ENCODE assay signal across 29 cellular contexts in genomic region chr11:23840872-23841271, GRCh38.
"Had no signal": no experiment of that assay in that cellular context is flagged by ENCODE, and none has a peak within 500 bp of the region (broad histone marks: within the 10 kb centered on the region; RNA-seq: fewer than 3 reads in every experiment).

No MANE protein-coding gene starts in this region.

- H3K36me3 ChIP-seq: stomach, suprapubic skin, thoracic aorta, thyroid gland, tibial artery, tibial nerve, transverse colon, upper lobe of left lung, upper lobe of right lung, uterus, vagina had no signal

- ATAC-seq: stimulated activated effector memory CD8-positive, alpha-beta T cell treated with anti-CD3 and anti-CD28 coated beads, Interleukin-12 subunit alpha, Interleukin-12 subunit beta, amount 100 ng/mL, for 72 hours; stimulated activated memory B cell treated with anti-CD40 and anti-IgM and Interleukin-4, amounts not matched to agents 10 μg/mL and 1 μg/mL and 100 μg/mL, for 72 hours; stimulated activated naive B cell treated with anti-CD40 and anti-IgM and Interleukin-4, amounts not matched to agents 10 μg/mL and 1 μg/mL and 100 μg/mL, for 72 hours; stimulated activated naive CD8-positive, alpha-beta T cell treated with anti-CD3 and anti-CD28 coated beads, Interleukin-15, amount 100 ng/mL, for 72 hours; stimulated activated naive CD8-positive, alpha-beta T cell treated with anti-CD3 and anti-CD28 coated beads, Interleukin-15, Interleukin-2, amounts not matched to agents 100 U/mL and 50 U/mL, for 24 hours; upper lobe of right lung had no signal

- H3K4me3 Mint-ChIP-seq: stimulated activated effector memory CD8-positive, alpha-beta T cell treated with anti-CD3 and anti-CD28 coated beads, Interleukin-12 subunit alpha, Interleukin-12 subunit beta, amount 100 ng/mL, for 72 hours; stimulated activated memory B cell treated with anti-CD40 and anti-IgM and Interleukin-4, amounts not matched to agents 10 μg/mL and 1 μg/mL and 100 μg/mL, for 72 hours; stimulated activated naive B cell treated with anti-CD40 and anti-IgM and Interleukin-4, amounts not matched to agents 10 μg/mL and 1 μg/mL and 100 μg/mL, for 72 hours; stimulated activated naive CD8-positive, alpha-beta T cell treated with anti-CD3 and anti-CD28 coated beads, Interleukin-15, amount 100 ng/mL, for 72 hours; stimulated activated naive CD8-positive, alpha-beta T cell treated with anti-CD3 and anti-CD28 coated beads, Interleukin-15, Interleukin-2, amounts not matched to agents 100 ng/mL and 50 ng/mL, for 24 hours; type B pancreatic cell had no signal

- FAIRE-seq: urothelium cell line had no signal

- H3K4me3 ChIP-seq: stomach, suprapubic skin, testis, thoracic aorta, thyroid gland, tibial artery, tibial nerve, transverse colon, upper lobe of left lung, upper lobe of right lung, uterus, vagina had no signal

- H3K27ac Mint-ChIP-seq: stimulated activated effector memory CD8-positive, alpha-beta T cell treated with anti-CD3 and anti-CD28 coated beads, Interleukin-12 subunit alpha, Interleukin-12 subunit beta, amount 100 ng/mL, for 72 hours; stimulated activated memory B cell treated with anti-CD40 and anti-IgM and Interleukin-4, amounts not matched to agents 10 μg/mL and 1 μg/mL and 100 μg/mL, for 72 hours; stimulated activated naive B cell treated with anti-CD40 and anti-IgM and Interleukin-4, amounts not matched to agents 10 μg/mL and 1 μg/mL and 100 μg/mL, for 72 hours; stimulated activated naive CD8-positive, alpha-beta T cell treated with anti-CD3 and anti-CD28 coated beads, Interleukin-15, amount 100 ng/mL, for 72 hours; stimulated activated naive CD8-positive, alpha-beta T cell treated with anti-CD3 and anti-CD28 coated beads, Interleukin-15, Interleukin-2, amounts not matched to agents 100 ng/mL and 50 ng/mL, for 24 hours; type B pancreatic cell had no signal

- H3K27ac ChIP-seq: stomach, suprapubic skin, testis, thoracic aorta, thyroid gland, tibial artery, tibial nerve, transverse colon, upper lobe of left lung, upper lobe of right lung, uterus, vagina had no signal

- H3K27me3 ChIP-seq: stomach, suprapubic skin, testis, thyroid gland, tibial artery, tibial nerve, transverse colon, upper lobe of left lung, upper lobe of right lung, uterus, vagina had no signal

- DNase-seq: stimulated activated CD4-positive, alpha-beta T cell treated with anti-CD3 and anti-CD28 coated beads, Interleukin-2, amount 100 ng/mL, for 48 hours; stimulated activated CD4-positive, alpha-beta T cell treated with anti-CD3 and anti-CD28 coated beads, Interleukin-4, amount 100 ng/mL, for 1 hour; stimulated activated CD4-positive, alpha-beta T cell treated with anti-CD3 and anti-CD28 coated beads, Interleukin-4, amount 100 ng/mL, for 24 hours; stimulated activated CD4-positive, alpha-beta T cell treated with anti-CD3 and anti-CD28 coated beads, Interleukin-4, amount 100 ng/mL, for 4 hours; stimulated activated CD8-positive, alpha-beta memory T cell treated with anti-CD3 and anti-CD28 coated beads, Interleukin-4, amount 100 ng/mL, for 48 hours; stimulated activated naive B cell treated with anti-CD40 and anti-IgM and Interleukin-4, amounts not matched to agents 10 μg/mL and 1 μg/mL and 100 μg/mL, for 72 hours; stimulated activated naive CD4-positive, alpha-beta T cell; stimulated activated naive CD4-positive, alpha-beta T cell treated with Interleukin-2 at 50 U/mL for 16 hours; stimulated activated naive CD8-positive, alpha-beta T cell treated with anti-CD3 and anti-CD28 coated beads, Interleukin-15, amount 100 ng/mL, for 72 hours; stimulated activated naive CD8-positive, alpha-beta T cell treated with anti-CD3 and anti-CD28 coated beads, Interleukin-15, Interleukin-2, amounts not matched to agents 100 U/mL and 50 U/mL, for 24 hours; stomach; substantia nigra; testis; thyroid gland; tibial artery; transverse colon; trophoblast cell; upper lobe of left lung; upper lobe of right lung; uterus had no signal

- H3K9me3 ChIP-seq: suprapubic skin, testis, thoracic aorta, thyroid gland, transverse colon, upper lobe of left lung, upper lobe of right lung, uterus, vagina had no signal

- H3K4me1 Mint-ChIP-seq: stimulated activated effector memory CD8-positive, alpha-beta T cell treated with anti-CD3 and anti-CD28 coated beads, Interleukin-12 subunit alpha, Interleukin-12 subunit beta, amount 100 ng/mL, for 72 hours; stimulated activated memory B cell treated with anti-CD40 and anti-IgM and Interleukin-4, amounts not matched to agents 10 μg/mL and 1 μg/mL and 100 μg/mL, for 72 hours; stimulated activated naive B cell treated with anti-CD40 and anti-IgM and Interleukin-4, amounts not matched to agents 10 μg/mL and 1 μg/mL and 100 μg/mL, for 72 hours; stimulated activated naive CD8-positive, alpha-beta T cell treated with anti-CD3 and anti-CD28 coated beads, Interleukin-15, amount 100 ng/mL, for 72 hours had no signal

- H3K4me1 ChIP-seq: stomach, suprapubic skin, testis, thyroid gland, tibial artery, tibial nerve, transverse colon, upper lobe of left lung, upper lobe of right lung, uterus, vagina had no signal

- H3K27me3 Mint-ChIP-seq: stimulated activated memory B cell treated with anti-CD40 and anti-IgM and Interleukin-4, amounts not matched to agents 10 μg/mL and 1 μg/mL and 100 μg/mL, for 72 hours; stimulated activated naive B cell treated with anti-CD40 and anti-IgM and Interleukin-4, amounts not matched to agents 10 μg/mL and 1 μg/mL and 100 μg/mL, for 72 hours; stimulated activated naive CD8-positive, alpha-beta T cell treated with anti-CD3 and anti-CD28 coated beads, Interleukin-15, amount 100 ng/mL, for 72 hours; stimulated activated naive CD8-positive, alpha-beta T cell treated with anti-CD3 and anti-CD28 coated beads, Interleukin-15, Interleukin-2, amounts not matched to agents 100 ng/mL and 50 ng/mL, for 24 hours; type B pancreatic cell had no signal

- H3K36me3 Mint-ChIP-seq: stimulated activated effector memory CD8-positive, alpha-beta T cell treated with anti-CD3 and anti-CD28 coated beads, Interleukin-12 subunit alpha, Interleukin-12 subunit beta, amount 100 ng/mL, for 72 hours; stimulated activated memory B cell treated with anti-CD40 and anti-IgM and Interleukin-4, amounts not matched to agents 10 μg/mL and 1 μg/mL and 100 μg/mL, for 72 hours; stimulated activated naive B cell treated with anti-CD40 and anti-IgM and Interleukin-4, amounts not matched to agents 10 μg/mL and 1 μg/mL and 100 μg/mL, for 72 hours; type B pancreatic cell had no signal
